34 cellular contexts compared by ENCODE assay signal in the genomic region with DNA sequence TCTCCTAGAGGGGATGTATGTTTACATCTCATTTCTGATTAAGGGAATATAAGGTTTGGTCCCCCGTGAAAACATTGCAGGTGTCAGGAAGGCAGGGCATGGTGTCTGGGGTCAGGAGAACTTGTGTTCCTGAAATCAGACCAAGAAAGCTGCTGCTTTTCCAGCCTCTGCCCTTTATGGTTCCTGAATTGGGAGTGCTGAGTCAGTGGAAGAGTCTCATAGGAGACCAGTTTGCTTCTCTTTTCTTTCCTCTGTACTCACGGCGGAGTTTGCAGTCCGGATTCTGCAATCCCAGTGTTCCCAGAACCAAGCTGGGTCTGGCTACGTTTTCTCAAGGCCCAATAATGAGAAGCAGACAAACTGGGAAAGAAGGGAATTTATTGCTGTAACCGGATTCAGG. TPM values are rescaled to one million over a fixed set of nuclear protein-coding genes. Genes with fewer than 3 reads are reported as not detected.
"Had no signal": no experiment of that assay in that cellular context is flagged by ENCODE, and none has a peak within 500 bp of the region (broad histone marks: within the 10 kb centered on the region; RNA-seq: fewer than 3 reads in every experiment).

No MANE protein-coding gene starts in this region.

- H3K4me1 ChIP-seq: ascending aorta, body of pancreas had no signal

- H3K36me3 ChIP-seq: ascending aorta had no signal

- ATAC-seq: activated naive CD4-positive, alpha-beta T cell treated with anti-CD3 and anti-CD28 coated beads, Interleukin-2, amount 50 U/mL, for 72 hours; activated naive CD8-positive, alpha-beta T cell treated with anti-CD3 and anti-CD28 coated beads, Interleukin-2, amount 50 U/mL, for 24 hours; activated T-cell treated with anti-CD3 and anti-CD28 coated beads, Interleukin-2, amount 50 U/mL, for 4 hours; body of pancreas; Panc1; T-helper 17 cell had no signal

- H3K27me3 Mint-ChIP-seq: activated CD4-positive, alpha-beta T cell treated with anti-CD3 and anti-CD28 coated beads, Interleukin-2, amount 10 ng/mL, durations not matched to agents 24 days and 14 days had no signal

- H3K4me1 Mint-ChIP-seq: activated CD4-positive, alpha-beta T cell treated with anti-CD3 and anti-CD28 coated beads, Interleukin-2, amount 10 ng/mL, durations not matched to agents 24 days and 14 days had no signal

- H3K9me3 ChIP-seq: body of pancreas had no signal

- DNase-seq: activated B cell treated with CpG ODN at 0.5 μM for 24 hours; activated CD4-positive, alpha-beta T cell treated with anti-CD3 and anti-CD28 coated beads for 1 hour; activated CD4-positive, alpha-beta T cell treated with anti-CD3 and anti-CD28 coated beads, Interleukin-2, amount 10 ng/mL, durations not matched to agents 24 days and 14 days; activated CD4-positive, alpha-beta T cell treated with anti-CD3 and anti-CD28 coated beads, Interleukin-2, amount 50 U/mL, for 48 hours; activated CD8-positive, alpha-beta memory T cell treated with anti-CD3 and anti-CD28 coated beads for 24 hours; activated effector memory CD4-positive, alpha-beta T cell treated with anti-CD3 and anti-CD28 coated beads, Interleukin-2, amount 50 U/mL, for 16 hours; activated naive CD4-positive, alpha-beta T cell treated with Interleukin-2 at 50 U/mL for 16 hours; activated naive CD8-positive, alpha-beta T cell treated with anti-CD3 and anti-CD28 coated beads, Interleukin-2, amount 50 U/mL, for 24 hours; activated T-cell treated with anti-CD3 and anti-CD28 coated beads, Interleukin-2, amount 50 U/mL, for 4 hours; amniotic stem cell; body of pancreas; KG1; NCI-H1048; NCI-H146; NCI-H187 treated with DMSO at 0.1 percent for 48 hours; NCI-H2081 treated with DMSO at 0.1 percent for 48 hours; NCI-H2171; NCI-H345; NCI-H510A; NCI-H526 treated with DMSO at 0.1 percent for 48 hours; NK-92 treated with Interleukin-12 subunit alpha and Interleukin-12 subunit beta, amount 100 ng/mL, for 24 hours; OCI-M1; RPMI8226; SHP77; T-helper 17 cell; T-helper 9 cell had no signal

- H3K27ac ChIP-seq: ascending aorta, body of pancreas had no signal

- H3K27me3 ChIP-seq: ascending aorta, body of pancreas had no signal

- H3K4me3 ChIP-seq: ascending aorta, body of pancreas had no signal

- H3K4me3 Mint-ChIP-seq: activated B cell treated with CpG ODN at 0.5 μM for 24 hours; activated CD4-positive, alpha-beta T cell treated with anti-CD3 and anti-CD28 coated beads, Interleukin-2, amount 10 ng/mL, durations not matched to agents 24 days and 14 days; activated naive CD8-positive, alpha-beta T cell treated with anti-CD3 and anti-CD28 coated beads, Interleukin-2, amount 50 U/mL, for 24 hours; activated T-cell treated with anti-CD3 and anti-CD28 coated beads, Interleukin-2, amount 50 U/mL, for 4 hours; IgD-negative memory B cell; T-helper 17 cell had no signal

- H3K36me3 Mint-ChIP-seq: IgD-negative memory B cell had no signal

- H3K27ac Mint-ChIP-seq: activated B cell treated with CpG ODN at 0.5 μM for 24 hours; activated CD4-positive, alpha-beta T cell treated with anti-CD3 and anti-CD28 coated beads, Interleukin-2, amount 10 ng/mL, durations not matched to agents 24 days and 14 days; activated naive CD4-positive, alpha-beta T cell treated with anti-CD3 and anti-CD28 coated beads, Interleukin-2, amount 50 U/mL, for 72 hours; activated naive CD8-positive, alpha-beta T cell treated with anti-CD3 and anti-CD28 coated beads, Interleukin-2, amount 50 U/mL, for 24 hours; IgD-negative memory B cell; T-helper 17 cell had no signal

RNA-seq across cellular contexts. Expression of gene MARCO, which starts 5.1 kb away (rescaled TPM):
- total RNA-seq: activated B cell treated with CpG ODN at 0.5 μM for 24 hours; activated CD4-positive, alpha-beta T cell treated with anti-CD3 and anti-CD28 coated beads, Interleukin-2, amount 10 ng/mL, durations not matched to agents 24 days and 14 days; activated naive CD4-positive, alpha-beta T cell treated with anti-CD3 and anti-CD28 coated beads, Interleukin-2, amount 50 U/mL, for 72 hours; bronchial epithelial cell; LHCN-M2; M059J; SK-MEL-5; T-helper 17 cell had no signal
- polyA plus RNA-seq: IgD-negative memory B cell had no signal
